Comparison of ENCODE assay signal across 15 cellular contexts in the genomic region with DNA sequence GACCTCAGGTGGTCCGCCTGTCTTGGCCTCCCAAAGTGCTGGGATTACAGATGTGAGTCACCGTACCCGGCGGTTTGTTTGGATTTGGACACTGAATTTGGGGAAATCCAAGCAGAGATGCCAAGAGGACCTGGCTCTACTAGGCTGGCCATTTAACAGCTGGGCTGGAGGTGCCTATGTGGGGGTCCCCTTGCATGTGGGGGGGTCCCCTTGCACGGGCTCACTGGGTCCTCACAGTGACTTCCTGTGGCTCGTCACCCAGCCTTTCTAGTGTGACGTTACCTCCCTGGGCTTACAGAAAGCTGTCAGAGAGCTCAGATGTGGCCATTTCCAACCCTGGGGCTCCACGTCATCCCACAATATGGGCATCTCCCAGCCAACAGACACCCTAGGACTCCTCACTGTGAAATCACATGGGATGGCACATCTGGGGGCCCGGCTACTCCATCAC. TPM values are rescaled to one million over a fixed set of nuclear protein-coding genes. Genes with fewer than 3 reads are reported as not detected.
DNase-seq lines count a peak whose midpoint lies in the region; ATAC-seq and TF ChIP-seq lines count a peak whose summit lies in the region.
"Had no signal": no experiment of that assay in that cellular context is flagged by ENCODE, and none has a peak within 500 bp of the region (broad histone marks: within the 10 kb centered on the region; RNA-seq: fewer than 3 reads in every experiment).

No MANE protein-coding gene starts in this region.

- POLR2A ChIA-PET in activated CD4-positive, alpha-beta T cell treated with anti-CD3 and anti-CD28 coated beads for 36 hours (lab: Charles Lee), result no interaction called here

- peak overlapping the region; percentile 78 for H3K27ac Mint-ChIP-seq in activated CD4-positive, alpha-beta T cell treated with anti-CD3 and anti-CD28 coated beads for 36 hours
- no peak overlapping the region for H3K27ac Mint-ChIP-seq in CD14-positive monocyte
- H3K27ac Mint-ChIP-seq: dendritic cell treated with granulocyte-macrophage colony-stimulating factor and Interleukin-4, amounts not matched to agents 40 ng/mL and 50 ng/mL, for 4 days had no signal

- no peak overlapping the region for H2AFZ ChIP-seq in osteoblast (ENCODE audit: low read length)

- no peaks in the 10 kb centered on the region for H3K36me3 Mint-ChIP-seq in activated CD4-positive, alpha-beta T cell treated with anti-CD3 and anti-CD28 coated beads for 36 hours (ENCODE audit: low read depth)
- H3K36me3 Mint-ChIP-seq in CD14-positive monocyte, result no peaks in the 10 kb centered on the region

- intact Hi-C loops in activated CD4-positive, alpha-beta T cell treated with anti-CD3 and anti-CD28 coated beads for 36 hours (cut with DNase I, micrococcal nuclease), result no loop called here
- intact Hi-C loops in CD14-positive monocyte (cut with micrococcal nuclease), result no loop called here

- no peak for ATAC-seq in activated CD4-positive, alpha-beta T cell treated with anti-CD3 and anti-CD28 coated beads for 36 hours
- ATAC-seq in GM19395 (IDR thresholded peaks at IDR 0.05; ENCODE audit: unreplicated experiment), result peak; percentile 35

- no peak overlapping the region for H3K4me2 ChIP-seq in osteoblast (ENCODE audit: insufficient read depth, low read length)

- TF ChIP-seq CTCF in osteoblast (IDR thresholded peaks at IDR 0.05; ENCODE audit: extremely low read depth, low read depth, low read length) (no peak), CD14-positive monocyte (IDR thresholded peaks at IDR 0.05) (no peak)

- no peak overlapping the region for H3K4me3 Mint-ChIP-seq in activated CD4-positive, alpha-beta T cell treated with anti-CD3 and anti-CD28 coated beads for 36 hours
- no peak overlapping the region for H3K4me3 Mint-ChIP-seq in CD14-positive monocyte
- H3K4me3 Mint-ChIP-seq: dendritic cell treated with granulocyte-macrophage colony-stimulating factor and Interleukin-4, amounts not matched to agents 40 ng/mL and 50 ng/mL, for 4 days had no signal

- peaks cover 29% of the 10 kb centered on the region for H3K4me1 Mint-ChIP-seq in activated CD4-positive, alpha-beta T cell treated with anti-CD3 and anti-CD28 coated beads for 36 hours
- peaks cover 10% of the 10 kb centered on the region for H3K4me1 Mint-ChIP-seq in CD14-positive monocyte

- H3K4me3 ChIP-seq in SJSA1, result no peak overlapping the region
- no peak overlapping the region for H3K4me3 ChIP-seq in osteoblast (ENCODE audit: insufficient read depth, low read length)
- H3K4me3 ChIP-seq: suprapubic skin had no signal

- H3K27me3 ChIP-seq in SJSA1 (replicated peaks), result no peaks in the 10 kb centered on the region
- H3K27me3 ChIP-seq in osteoblast (ENCODE audit: insufficient read depth, low read length), result no peaks in the 10 kb centered on the region

- H4K20me1 ChIP-seq in osteoblast (ENCODE audit: insufficient read depth, low read length), result no peaks in the 10 kb centered on the region

- H3K27ac ChIP-seq in SJSA1 (no peak overlapping the region), osteoblast (ENCODE audit: low read depth, low read length) (no peak overlapping the region)
- H3K27ac ChIP-seq: suprapubic skin had no signal

- H3K36me3 ChIP-seq in SJSA1 (no peaks in the 10 kb centered on the region), osteoblast (ENCODE audit: insufficient read depth, low read length) (no peaks in the 10 kb centered on the region)
- H3K36me3 ChIP-seq: suprapubic skin had no signal

- H3K9me3 Mint-ChIP-seq in activated CD4-positive, alpha-beta T cell treated with anti-CD3 and anti-CD28 coated beads for 36 hours (ENCODE audit: low read depth), result no peaks in the 10 kb centered on the region
- peaks cover 0 to 8% (median 0%) of the 10 kb centered on the region in 7 donors for H3K9me3 Mint-ChIP-seq in CD14-positive monocyte
- H3K9me3 Mint-ChIP-seq: dendritic cell treated with granulocyte-macrophage colony-stimulating factor and Interleukin-4, amounts not matched to agents 40 ng/mL and 50 ng/mL, for 4 days had no signal

- H3K9me3 ChIP-seq in SJSA1 (replicated peaks) (no peaks in the 10 kb centered on the region), osteoblast (ENCODE audit: low read depth, low read length) (no peaks in the 10 kb centered on the region)
- H3K9me3 ChIP-seq: suprapubic skin had no signal

- CTCF ChIA-PET in activated CD4-positive, alpha-beta T cell treated with anti-CD3 and anti-CD28 coated beads for 36 hours (lab: Charles Lee), result interaction anchor here (0.6 to 1.0 kb wide), 4 partner anchors 25 to 225 kb away, joined by 3 to 5 read pairs (median 3); no protein-coding TSS in a partner anchor

- H3K79me2 ChIP-seq in osteoblast (ENCODE audit: insufficient read depth, low read length), result no peaks in the 10 kb centered on the region

- peaks cover 13% of the 10 kb centered on the region for H3K4me1 ChIP-seq in SJSA1 (replicated peaks)
- no peaks in the 10 kb centered on the region for H3K4me1 ChIP-seq in osteoblast (ENCODE audit: insufficient read depth, low read length)
- H3K4me1 ChIP-seq: suprapubic skin had no signal

- H3K27me3 Mint-ChIP-seq in activated CD4-positive, alpha-beta T cell treated with anti-CD3 and anti-CD28 coated beads for 36 hours, result no peaks in the 10 kb centered on the region
- peaks cover 5 to 13% (median 10%) of the 10 kb centered on the region in 3 donors for H3K27me3 Mint-ChIP-seq in CD14-positive monocyte (ENCODE audit: low read depth in 3 of 3)

- peak; percentile 24 for DNase-seq in activated CD4-positive, alpha-beta T cell treated with anti-CD3 and anti-CD28 coated beads for 36 hours
- no peak for DNase-seq in activated CD4-positive, alpha-beta T cell treated with anti-CD3 and anti-CD28 coated beads for 1 hour
- DNase-seq in SJSA1 (ENCODE audit: low read depth in 1 of 2, low spot score in 2 of 2) (peak; percentile 60 to 64), osteoblast (ENCODE audit: insufficient read length, low spot score, missing footprints) (peak; percentile 68), HUDEP-2 (lab: John Stamatoyannopoulos, UW; ENCODE audit: unreplicated experiment in 76 of 76) (no peak), CD14-positive monocyte (ENCODE audit: low spot score) (no peak), middle frontal gyrus (ENCODE audit: extremely low spot score, low spot score) (no peak)
- DNase-seq: 8988T; activated CD4-positive, CD25-positive, alpha-beta regulatory T cell; midbrain; NCI-H1092 treated with DMSO at 0.1 percent for 48 hours; NCI-H748 treated with DMSO at 0.1 percent for 48 hours had no signal

RNA-seq across cellular contexts. Expression of a gene that starts 49.3 kb away (rescaled TPM):
- total RNA-seq in activated CD4-positive, alpha-beta T cell treated with anti-CD3 and anti-CD28 coated beads for 36 hours, result 10 to 100 TPM; 19.5 to 22.6 TPM
- 16.3 and 31.2 TPM in 2 replicates for total RNA-seq in SJSA1 (2014; rRNA removed; shearing (Covaris generic))
- total RNA-seq in osteoblast, result 27.1 and 32.7 TPM in 2 replicates
- 10 to 100 TPM in 1 of 2 donors, 1 to 10 TPM in 1; 3.4 to 10.6 TPM for polyA plus RNA-seq in CD14-positive monocyte

Comparison
In these comparisons a context has a peak if more than half of its experiments do, and no peak if none do; other contexts are left out.
1. DNase-seq: peak in activated CD4-positive, alpha-beta T cell treated with anti-CD3 and anti-CD28 coated beads for 36 hours (single experiment), SJSA1 (2 of 2) and osteoblast (single experiment); none in activated CD4-positive, alpha-beta T cell treated with anti-CD3 and anti-CD28 coated beads for 1 hour (single experiment), HUDEP-2 (0 of 76), CD14-positive monocyte (single experiment) and middle frontal gyrus (single experiment).